11 cellular contexts compared by ENCODE assay signal in genomic region chr1:160401487-160401805, GRCh38. TPM values are rescaled to one million over a fixed set of nuclear protein-coding genes. Genes with fewer than 3 reads are reported as not detected.
DNase-seq lines count a peak whose midpoint lies in the region; ATAC-seq, FAIRE-seq and TF ChIP-seq lines count a peak whose summit lies in the region.
"Had no signal": no experiment of that assay in that cellular context is flagged by ENCODE, and none has a peak within 500 bp of the region (broad histone marks: within the 10 kb centered on the region; RNA-seq: fewer than 3 reads in every experiment).

No MANE protein-coding gene starts in this region.

- H3K4me2 ChIP-seq in A549: peak overlapping the region; percentile 93

- no peaks in the 10 kb centered on the region for H3K9me3 Mint-ChIP-seq in IgD-negative memory B cell
- no peaks in the 10 kb centered on the region for H3K9me3 Mint-ChIP-seq in natural killer cell treated with Interleukin-12 subunit alpha and Interleukin-12 subunit beta and Interleukin-15 and Interleukin-18, amount 100 ng/mL, for 72 hours

- H3K4me3 Mint-ChIP-seq in IgD-negative memory B cell: peak overlapping the region in 3 of 4 donors; percentile 3 to 68 (median 6)
- peak overlapping the region; percentile 8 for H3K4me3 Mint-ChIP-seq in natural killer cell treated with Interleukin-12 subunit alpha and Interleukin-12 subunit beta and Interleukin-15 and Interleukin-18, amount 100 ng/mL, for 72 hours

- no peaks in the 10 kb centered on the region for H3K36me3 Mint-ChIP-seq in IgD-negative memory B cell
- no peaks in the 10 kb centered on the region for H3K36me3 Mint-ChIP-seq in natural killer cell treated with Interleukin-12 subunit alpha and Interleukin-12 subunit beta and Interleukin-15 and Interleukin-18, amount 100 ng/mL, for 72 hours

- TF ChIP-seq EP300 in A549 (IDR thresholded peaks at IDR 0.05): no peak

- FAIRE-seq in A549 (lab: Jason Lieb, UNC): no peak
- FAIRE-seq: endothelial cell of umbilical vein, TTC549 had no signal

- H3K27ac Mint-ChIP-seq in IgD-negative memory B cell: no peak overlapping the region
- H3K27ac Mint-ChIP-seq in natural killer cell treated with Interleukin-12 subunit alpha and Interleukin-12 subunit beta and Interleukin-15 and Interleukin-18, amount 100 ng/mL, for 72 hours: no peak overlapping the region

- no peak for TF ChIP-seq POLR2A in A549 (IDR thresholded peaks at IDR 0.05; ENCODE audit: low read length)

- H3K27me3 Mint-ChIP-seq in IgD-negative memory B cell: no peaks in the 10 kb centered on the region
- peaks cover 11 to 15% of the 10 kb centered on the region in 2 donors for H3K27me3 Mint-ChIP-seq in natural killer cell treated with Interleukin-12 subunit alpha and Interleukin-12 subunit beta and Interleukin-15 and Interleukin-18, amount 100 ng/mL, for 72 hours

- POLR2A ChIA-PET in A549 (lab: Yijun Ruan, JAX): no interaction called here

- 93% methylated on average over 7 of the region's 7 CpGs for WGBS in A549 (ENCODE audit: missing lambda C conversion rate)

- H3K27ac ChIP-seq in A549 (peak overlapping the region in 1 of 2 experiments; percentile 90; a peak in 2 of 6 replicates), coronary artery (no peak overlapping the region)

- DNase-seq in A549 (ENCODE audit: low read depth in 1 of 2, low spot score in 1 of 2) (no peak), coronary artery (ENCODE audit: low spot score) (no peak), SK-N-DZ (ENCODE audit: low spot score) (no peak), Ammon's horn (ENCODE audit: low spot score) (no peak), COR-L47 (lab: John Stamatoyannopoulos, UW) (no peak)
- no peak for DNase-seq in natural killer cell treated with Interleukin-12 subunit alpha and Interleukin-12 subunit beta and Interleukin-15 and Interleukin-18, amount 100 ng/mL, for 72 hours (ENCODE audit: low spot score)
- DNase-seq: stimulated activated CD4-positive, alpha-beta T cell treated with anti-CD3 and anti-CD28 coated beads, Interleukin-1b, Interleukin-23, amount 100 ng/mL, for 48 hours had no signal

- peaks cover 22% of the 10 kb centered on the region; the same call in 2 of the 3 replicates for H3K4me1 ChIP-seq in A549

- H3K9me3 ChIP-seq in A549: no peaks in the 10 kb centered on the region

- no peak for TF ChIP-seq RAD21 in A549 (conservative IDR thresholded peaks at IDR 0.05 in 1 of 2, IDR thresholded peaks at IDR 0.05 in 1 of 2)

- H3K4me3 ChIP-seq in A549: peak overlapping the region; percentile 75; the same call in 1 of the 3 replicates
- peak overlapping the region; percentile 75 for H3K4me3 ChIP-seq in coronary artery

- TF ChIP-seq CTCF in A549 (IDR thresholded peaks at IDR 0.05): no peak
- TF ChIP-seq CTCF in coronary artery (IDR thresholded peaks at IDR 0.05): no peak

- no peak; a peak in 1 of 6 replicates for ATAC-seq in A549
- no peak for ATAC-seq in natural killer cell treated with Interleukin-12 subunit alpha and Interleukin-12 subunit beta and Interleukin-15 and Interleukin-18, amount 100 ng/mL, for 72 hours
- no peak for ATAC-seq in HG02642 (IDR thresholded peaks at IDR 0.05; ENCODE audit: poor library complexity, unreplicated experiment)

- CTCF ChIA-PET in A549 (lab: Yijun Ruan, JAX): interaction anchor here (1.4 kb wide), 1 partner anchor 15 kb away, joined by 3 read pairs; no protein-coding TSS in a partner anchor

- peaks cover 0 to 7% (median 3%) of the 10 kb centered on the region in 3 donors for H3K4me1 Mint-ChIP-seq in IgD-negative memory B cell
- peaks cover 6 to 8% of the 10 kb centered on the region in 2 donors for H3K4me1 Mint-ChIP-seq in natural killer cell treated with Interleukin-12 subunit alpha and Interleukin-12 subunit beta and Interleukin-15 and Interleukin-18, amount 100 ng/mL, for 72 hours (ENCODE audit: low read depth in 2 of 2)

TF ChIP-seq in A549, 52 proteins besides CTCF, POLR2A, EP300 and RAD21:
- TF ChIP-seq FOSB (CRISPR knock-in tag; IDR thresholded peaks at IDR 0.05) (no peak), NFE2L2 (conservative IDR thresholded peaks at IDR 0.05; ENCODE audit: low read length) (no peak), GATA3 (IDR thresholded peaks at IDR 0.05; ENCODE audit: borderline replicate concordance) (no peak), CBX2 (IDR thresholded peaks at IDR 0.05; ENCODE audit: borderline replicate concordance, low read depth) (no peak), MYC (IDR thresholded peaks at IDR 0.05; ENCODE audit: borderline replicate concordance, low read length) (no peak)
- TF ChIP-seq, protein P1, sequence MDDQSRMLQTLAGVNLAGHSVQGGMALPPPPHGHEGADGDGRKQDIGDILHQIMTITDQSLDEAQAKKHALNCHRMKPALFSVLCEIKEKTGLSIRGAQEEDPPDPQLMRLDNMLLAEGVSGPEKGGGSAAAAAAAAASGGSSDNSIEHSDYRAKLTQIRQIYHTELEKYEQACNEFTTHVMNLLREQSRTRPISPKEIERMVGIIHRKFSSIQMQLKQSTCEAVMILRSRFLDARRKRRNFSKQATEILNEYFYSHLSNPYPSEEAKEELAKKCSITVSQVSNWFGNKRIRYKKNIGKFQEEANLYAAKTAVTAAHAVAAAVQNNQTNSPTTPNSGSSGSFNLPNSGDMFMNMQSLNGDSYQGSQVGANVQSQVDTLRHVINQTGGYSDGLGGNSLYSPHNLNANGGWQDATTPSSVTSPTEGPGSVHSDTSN (IDR thresholded peaks at IDR 0.05): no peak
- TF ChIP-seq, protein P2, sequence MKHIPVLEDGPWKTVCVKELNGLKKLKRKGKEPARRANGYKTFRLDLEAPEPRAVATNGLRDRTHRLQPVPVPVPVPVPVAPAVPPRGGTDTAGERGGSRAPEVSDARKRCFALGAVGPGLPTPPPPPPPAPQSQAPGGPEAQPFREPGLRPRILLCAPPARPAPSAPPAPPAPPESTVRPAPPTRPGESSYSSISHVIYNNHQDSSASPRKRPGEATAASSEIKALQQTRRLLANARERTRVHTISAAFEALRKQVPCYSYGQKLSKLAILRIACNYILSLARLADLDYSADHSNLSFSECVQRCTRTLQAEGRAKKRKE (CRISPR knock-in tag; IDR thresholded peaks at IDR 0.05; ENCODE audit: low read depth): no peak
- TF ChIP-seq, protein P3, sequence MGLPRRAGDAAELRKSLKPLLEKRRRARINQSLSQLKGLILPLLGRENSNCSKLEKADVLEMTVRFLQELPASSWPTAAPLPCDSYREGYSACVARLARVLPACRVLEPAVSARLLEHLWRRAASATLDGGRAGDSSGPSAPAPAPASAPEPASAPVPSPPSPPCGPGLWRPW (IDR thresholded peaks at IDR 0.05): no peak
TF ChIP-seq in A549: peak in this region for 0.

RNA-seq across cellular contexts. Expression of gene VANGL2, which starts 1.1 kb away (rescaled TPM):
- polyA plus RNA-seq in A549 (2011; rRNA removed) (3.9 and 4.5 TPM in 2 replicates), A549 (2017; fragmentation: RNase III; extraction: RNeasy Plus Mini Kit Qiagen cat#74134 plus additional on column Dnase treatment) (2.9 to 4.2 TPM (median 4.1 TPM) in 3 replicates), IgD-negative memory B cell (not detected)
- polyA plus RNA-seq in A549 (2012; cell fraction: cytosol; rRNA removed): 1.5 and 2.1 TPM in 2 replicates
- polyA plus RNA-seq in A549 (2012; cell fraction: nucleus; rRNA removed): 3.7 and 4.6 TPM in 2 replicates
- polyA minus RNA-seq in A549 (2011; rRNA and poly(A)+ RNA removed): 3.3 TPM in 2 replicates
- total RNA-seq in natural killer cell treated with Interleukin-12 subunit alpha and Interleukin-12 subunit beta and Interleukin-15 and Interleukin-18, amount 100 ng/mL, for 72 hours: not detected
- 9.5 and 12.5 TPM in 2 replicates for polyA plus RNA-seq in SK-N-DZ (2014; cell fraction: cytosol; rRNA removed)
- polyA plus RNA-seq in SK-N-DZ (2014; cell fraction: nucleus; rRNA removed): 10.0 and 16.3 TPM in 2 replicates
- total RNA-seq: endothelial cell of umbilical vein had no signal

RNA-seq across cellular contexts. Expression of gene NHLH1, which starts 34.6 kb away (rescaled TPM):
- 0.63 and 0.67 TPM in 2 replicates for polyA plus RNA-seq in A549 (2011; rRNA removed)
- 0.37 and 0.38 TPM in 2 replicates for polyA plus RNA-seq in A549 (2012; cell fraction: cytosol; rRNA removed)
- polyA plus RNA-seq in A549 (2012; cell fraction: nucleus; rRNA removed): 1.6 and 2.1 TPM in 2 replicates
- polyA plus RNA-seq in A549 (2017; fragmentation: RNase III; extraction: RNeasy Plus Mini Kit Qiagen cat#74134 plus additional on column Dnase treatment): 0.29 to 0.49 TPM (median 0.34 TPM) in 3 replicates
- polyA minus RNA-seq in A549 (2011; rRNA and poly(A)+ RNA removed): 0.21 and 0.58 TPM in 2 replicates
- polyA plus RNA-seq in IgD-negative memory B cell: not detected
- total RNA-seq in natural killer cell treated with Interleukin-12 subunit alpha and Interleukin-12 subunit beta and Interleukin-15 and Interleukin-18, amount 100 ng/mL, for 72 hours: 1 to 10 TPM; 1.2 to 2.0 TPM
- 0.25 and 0.35 TPM in 2 replicates for polyA plus RNA-seq in SK-N-DZ (2014; cell fraction: cytosol; rRNA removed)
- polyA plus RNA-seq in SK-N-DZ (2014; cell fraction: nucleus; rRNA removed): 0.57 and 1.3 TPM in 2 replicates

RNA-seq across cellular contexts. Expression of gene NCSTN, which starts 58.3 kb away (rescaled TPM):
- polyA plus RNA-seq in A549 (2011; rRNA removed) (90.4 and 91.6 TPM in 2 replicates), A549 (2017; fragmentation: RNase III; extraction: RNeasy Plus Mini Kit Qiagen cat#74134 plus additional on column Dnase treatment) (40.5 to 44.6 TPM (median 41.6 TPM) in 3 replicates), IgD-negative memory B cell (66.0 TPM)
- 53.6 and 63.9 TPM in 2 replicates for polyA plus RNA-seq in A549 (2012; cell fraction: cytosol; rRNA removed)
- 111 and 121 TPM in 2 replicates for polyA plus RNA-seq in A549 (2012; cell fraction: nucleus; rRNA removed)
- polyA minus RNA-seq in A549 (2011; rRNA and poly(A)+ RNA removed): 73.7 and 84.8 TPM in 2 replicates
- total RNA-seq in natural killer cell treated with Interleukin-12 subunit alpha and Interleukin-12 subunit beta and Interleukin-15 and Interleukin-18, amount 100 ng/mL, for 72 hours: 10 to 100 TPM; 92.5 to 95.9 TPM
- 42.5 and 42.8 TPM in 2 replicates for polyA plus RNA-seq in SK-N-DZ (2014; cell fraction: cytosol; rRNA removed)
- 66.2 and 78.8 TPM in 2 replicates for polyA plus RNA-seq in SK-N-DZ (2014; cell fraction: nucleus; rRNA removed)

RNA-seq across cellular contexts. Expression of gene COPA, which starts 58.4 kb away (rescaled TPM):
- polyA plus RNA-seq in A549 (2011; rRNA removed) (149 and 188 TPM in 2 replicates), A549 (2017; fragmentation: RNase III; extraction: RNeasy Plus Mini Kit Qiagen cat#74134 plus additional on column Dnase treatment) (80.3 to 83.5 TPM (median 82.5 TPM) in 3 replicates), IgD-negative memory B cell (90.2 TPM)
- polyA plus RNA-seq in A549 (2012; cell fraction: cytosol; rRNA removed): 54.1 and 67.7 TPM in 2 replicates
- polyA plus RNA-seq in A549 (2012; cell fraction: nucleus; rRNA removed): 49.6 and 65.0 TPM in 2 replicates
- polyA minus RNA-seq in A549 (2011; rRNA and poly(A)+ RNA removed): 191 and 211 TPM in 2 replicates
- total RNA-seq in natural killer cell treated with Interleukin-12 subunit alpha and Interleukin-12 subunit beta and Interleukin-15 and Interleukin-18, amount 100 ng/mL, for 72 hours: 100 to 1,000 TPM; 221 to 231 TPM
- 89.3 and 103 TPM in 2 replicates for polyA plus RNA-seq in SK-N-DZ (2014; cell fraction: cytosol; rRNA removed)
- 45.4 and 60.3 TPM in 2 replicates for polyA plus RNA-seq in SK-N-DZ (2014; cell fraction: nucleus; rRNA removed)
